In genomic region chr9:87323933-87324332, GRCh38 we compare ENCODE assay signal across 21 cellular contexts.
DNase-seq lines count a peak whose midpoint lies in the region; ATAC-seq and TF ChIP-seq lines count a peak whose summit lies in the region.
"Had no signal": no experiment of that assay in that cellular context is flagged by ENCODE, and none has a peak within 500 bp of the region (broad histone marks: within the 10 kb centered on the region; RNA-seq: fewer than 3 reads in every experiment).

No MANE protein-coding gene starts in this region.

- peaks cover 67% of the 10 kb centered on the region for H3K4me1 Mint-ChIP-seq in osteocyte (ENCODE audit: unreplicated experiment)
- H3K4me1 Mint-ChIP-seq: GM23338 had no signal

- WGBS in gastroesophageal sphincter (ENCODE audit: low coverage in 1 of 2), 2 donors, result 22 to 60% methylated on average over 1 of the region's 2 CpGs

- intact Hi-C loops in Right ventricle myocardium superior (cut with DNase I), result loop anchor here (2.0 kb wide), 2 partner anchors 835 to 889 kb away; no protein-coding TSS in a partner anchor

- peak overlapping the region; percentile 86 for H3K27ac Mint-ChIP-seq in osteocyte (ENCODE audit: unreplicated experiment)
- H3K27ac Mint-ChIP-seq: CD14-positive monocyte; CD8-positive, alpha-beta memory T cell; GM23338; H9 had no signal

- TF ChIP-seq CTCF in right atrium auricular region (IDR thresholded peaks at IDR 0.05) (no peak), gastroesophageal sphincter (IDR thresholded peaks at IDR 0.05) (no peak), osteocyte (IDR thresholded peaks at IDR 0.05) (no peak)

- H3K36me3 Mint-ChIP-seq in osteocyte (ENCODE audit: unreplicated experiment), result peaks cover 2% of the 10 kb centered on the region
- H3K36me3 Mint-ChIP-seq: CD14-positive monocyte; CD8-positive, alpha-beta memory T cell had no signal

- H3K27ac ChIP-seq in right atrium auricular region (no peak overlapping the region), gastroesophageal sphincter (no peak overlapping the region)

- H3K4me3 ChIP-seq in right atrium auricular region (no peak overlapping the region), gastroesophageal sphincter (no peak overlapping the region)
- H3K4me3 ChIP-seq: GM23338 had no signal

- ATAC-seq in Right ventricle myocardium superior (ENCODE audit: poor library complexity), result peak; percentile 64
- peak; percentile 22 for ATAC-seq in gastroesophageal sphincter
- no peak for ATAC-seq in left lobe of liver
- ATAC-seq: PC-3 had no signal

- H3K4me1 ChIP-seq in right atrium auricular region (no peaks in the 10 kb centered on the region), gastroesophageal sphincter (peaks cover 0 to 10% (median 0%) of the 10 kb centered on the region in 3 donors)

- DNase-seq in Right ventricle myocardium superior (no peak), right atrium auricular region (ENCODE audit: low spot score) (no peak), osteocyte (ENCODE audit: extremely low spot score, unreplicated experiment) (no peak), SHP77 treated with DMSO at 0.1 percent for 48 hours (lab: John Stamatoyannopoulos, UW) (no peak), hypothalamus (lab: John Stamatoyannopoulos, UW) (no peak), left lobe of liver (ENCODE audit: low spot score) (no peak), DMS53 treated with DMSO at 0.1 percent for 48 hours (lab: John Stamatoyannopoulos, UW; ENCODE audit: unreplicated experiment) (no peak)
- DNase-seq: 8988T, BE2C, GF-D8, H9, KG1, NCI-H1436 treated with DMSO at 0.1 percent for 48 hours, NCI-H187 treated with DMSO at 0.1 percent for 48 hours, NCI-H524 treated with DMSO at 0.1 percent for 48 hours, NCI-H774 had no signal

- no peaks in the 10 kb centered on the region for H3K36me3 ChIP-seq in right atrium auricular region
- no peaks in the 10 kb centered on the region for H3K36me3 ChIP-seq in gastroesophageal sphincter
- H3K36me3 ChIP-seq: BE2C had no signal

- H3K4me3 Mint-ChIP-seq in osteocyte (ENCODE audit: unreplicated experiment), result no peak overlapping the region
- H3K4me3 Mint-ChIP-seq: CD14-positive monocyte; CD8-positive, alpha-beta memory T cell; GM23338; H9 had no signal

- no peaks in the 10 kb centered on the region for H3K27me3 ChIP-seq in right atrium auricular region
- no peaks in the 10 kb centered on the region for H3K27me3 ChIP-seq in gastroesophageal sphincter
- H3K27me3 ChIP-seq: BE2C had no signal

- H3K9me3 ChIP-seq in right atrium auricular region (no peaks in the 10 kb centered on the region), gastroesophageal sphincter (no peaks in the 10 kb centered on the region)
- H3K9me3 ChIP-seq: BE2C had no signal

- no peaks in the 10 kb centered on the region for H3K27me3 Mint-ChIP-seq in osteocyte (ENCODE audit: unreplicated experiment)

- TF ChIP-seq POLR2A in gastroesophageal sphincter (IDR thresholded peaks at IDR 0.05), result no peak

- no peak for TF ChIP-seq EP300 in gastroesophageal sphincter (IDR thresholded peaks at IDR 0.05)

- peaks cover 6% of the 10 kb centered on the region for H3K9me3 Mint-ChIP-seq in osteocyte (ENCODE audit: unreplicated experiment)
- H3K9me3 Mint-ChIP-seq: CD8-positive, alpha-beta memory T cell had no signal
